Comparison of ENCODE assay signal across 8 cellular contexts in genomic region chr2:75787532-75788132, GRCh38.
DNase-seq lines count a peak whose midpoint lies in the region; ATAC-seq and TF ChIP-seq lines count a peak whose summit lies in the region.

No MANE protein-coding gene starts in this region.

- no peaks in the 10 kb centered on the region for H3K9me2 ChIP-seq in Karpas-422 (replicated peaks; ENCODE audit: insufficient read depth, low read length)

- H3K79me2 ChIP-seq in Karpas-422 (ENCODE audit: low read length) = no peaks in the 10 kb centered on the region

- H3K27ac ChIP-seq in Karpas-422 (ENCODE audit: low read length) (no peak overlapping the region), foreskin keratinocyte (no peak overlapping the region)

- no peaks in the 10 kb centered on the region for H4K20me1 ChIP-seq in Karpas-422 (ENCODE audit: insufficient read depth, low read depth, low read length)

- H3K4me1 ChIP-seq in Karpas-422 (ENCODE audit: low read length) = peaks cover 30% of the 10 kb centered on the region
- H3K4me1 ChIP-seq in foreskin keratinocyte = no peaks in the 10 kb centered on the region

- peak; percentile 20 for DNase-seq in AG08396 (ENCODE audit: low spot score)
- DNase-seq in Karpas-422 = peak; percentile 84
- peak; percentile 31 to 40 for DNase-seq in SHP77 (lab: John Stamatoyannopoulos, UW)
- DNase-seq in foreskin keratinocyte = no peak
- peak; percentile 3 for DNase-seq in stromal cell of bone marrow (ENCODE audit: low read depth)
- no peak for DNase-seq in stimulated activated CD4-positive, alpha-beta T cell treated with anti-CD3 and anti-CD28 coated beads, Interleukin-4, amount 100 ng/mL, for 4 hours
- DNase-seq in NK-92 treated with Interleukin-12 subunit alpha and Interleukin-12 subunit beta, amount 100 ng/mL, for 24 hours (lab: John Stamatoyannopoulos, UW) = no peak

- no peaks in the 10 kb centered on the region for H3K36me3 ChIP-seq in Karpas-422 (ENCODE audit: insufficient read depth, low read length)

- peak; percentile 70 for TF ChIP-seq CTCF in foreskin keratinocyte (conservative IDR thresholded peaks at IDR 0.05)

- H3K27me3 ChIP-seq in Karpas-422 (ENCODE audit: low read length) = no peaks in the 10 kb centered on the region; the same call in 1 of the 2 replicates
- H3K27me3 ChIP-seq in foreskin keratinocyte = no peaks in the 10 kb centered on the region

- H3K4me3 ChIP-seq in Karpas-422 (ENCODE audit: low read length) = no peak overlapping the region

- no peak overlapping the region for H3K4me2 ChIP-seq in Karpas-422 (ENCODE audit: low read depth, low read length, poor library complexity, severe bottlenecking)

- no peaks in the 10 kb centered on the region for H3K9me3 ChIP-seq in Karpas-422 (ENCODE audit: low read length)

- ATAC-seq in GM18511 (IDR thresholded peaks at IDR 0.05; ENCODE audit: unreplicated experiment) (peak; percentile 45), foreskin keratinocyte (peak; percentile 35)

- no peak overlapping the region for H3K9ac ChIP-seq in Karpas-422 (ENCODE audit: low read length)

- no peak overlapping the region for H2AFZ ChIP-seq in Karpas-422 (ENCODE audit: low read length)

Comparison
In these comparisons a context has a peak if more than half of its experiments do, and no peak if none do; other contexts are left out.
1. DNase-seq: peak in AG08396 (single experiment), Karpas-422 (single experiment), SHP77 (2 of 2) and stromal cell of bone marrow (single experiment); none in foreskin keratinocyte (0 of 2), stimulated activated CD4-positive, alpha-beta T cell treated with anti-CD3 and anti-CD28 coated beads, Interleukin-4, amount 100 ng/mL, for 4 hours (0 of 2) and NK-92 treated with Interleukin-12 subunit alpha and Interleukin-12 subunit beta, amount 100 ng/mL, for 24 hours (single experiment).